In genomic region chr6:32842690-32843089, GRCh38 we compare ENCODE assay signal across 8 cellular contexts. TPM values are rescaled to one million over a fixed set of nuclear protein-coding genes. Genes with fewer than 3 reads are reported as not detected.
DNase-seq lines count a peak whose midpoint lies in the region; ATAC-seq, FAIRE-seq and TF ChIP-seq lines count a peak whose summit lies in the region.

No MANE protein-coding gene starts in this region.

- DNase-seq in CD14-positive monocyte (ENCODE audit: low spot score) = no peak
- DNase-seq in Jurkat, Clone E6-1 (ENCODE audit: low read depth, low spot score) = no peak
- DNase-seq in central memory CD8-positive, alpha-beta T cell (ENCODE audit: low spot score in 2 of 2) = no peak
- no peak for DNase-seq in neural progenitor cell (ENCODE audit: low spot score)
- DNase-seq in D721Med (ENCODE audit: insufficient read length, low spot score) = no peak
- DNase-seq in DMS153 treated with DMSO at 0.1 percent for 48 hours (lab: John Stamatoyannopoulos, UW; ENCODE audit: unreplicated experiment) = no peak

- H3K9ac ChIP-seq in neural progenitor cell = no peak overlapping the region

- H3K4me3 Mint-ChIP-seq in CD14-positive monocyte = peak overlapping the region; percentile 98 to 99
- H3K4me3 Mint-ChIP-seq in central memory CD8-positive, alpha-beta T cell = peak overlapping the region; percentile 97
- peak overlapping the region; percentile 90 for H3K4me3 Mint-ChIP-seq in neural progenitor cell

- H3K27ac Mint-ChIP-seq in CD14-positive monocyte = peak overlapping the region; percentile 74 to 100 (median 99)
- peak overlapping the region; percentile 100 for H3K27ac Mint-ChIP-seq in central memory CD8-positive, alpha-beta T cell (ENCODE audit: low read depth)
- no peak overlapping the region for H3K27ac Mint-ChIP-seq in neural progenitor cell

- H2AFZ ChIP-seq in neural progenitor cell (replicated peaks) = no peak overlapping the region

- H3K27me3 Mint-ChIP-seq in CD14-positive monocyte (ENCODE audit: low read depth in 3 of 3) = peaks cover 0 to 6% (median 0%) of the 10 kb centered on the region in 3 donors
- H3K27me3 Mint-ChIP-seq in central memory CD8-positive, alpha-beta T cell = no peaks in the 10 kb centered on the region
- peaks cover 50% of the 10 kb centered on the region for H3K27me3 Mint-ChIP-seq in neural progenitor cell (ENCODE audit: insufficient read depth, low read depth)

- H3K36me3 Mint-ChIP-seq in CD14-positive monocyte (peaks cover 52 to 60% of the 10 kb centered on the region in 2 donors), neural progenitor cell (no peaks in the 10 kb centered on the region)
- peaks cover 67% of the 10 kb centered on the region for H3K36me3 Mint-ChIP-seq in central memory CD8-positive, alpha-beta T cell (ENCODE audit: insufficient read depth)

- H3K9me3 Mint-ChIP-seq in CD14-positive monocyte = peaks cover 0 to 3% (median 0%) of the 10 kb centered on the region in 7 donors
- no peaks in the 10 kb centered on the region for H3K9me3 Mint-ChIP-seq in central memory CD8-positive, alpha-beta T cell
- no peaks in the 10 kb centered on the region for H3K9me3 Mint-ChIP-seq in neural progenitor cell

- TF ChIP-seq CTCF in CD14-positive monocyte (IDR thresholded peaks at IDR 0.05) = no peak
- no peak for TF ChIP-seq CTCF in neural progenitor cell (IDR thresholded peaks at IDR 0.05)
- no peak for TF ChIP-seq CTCF in D721Med (IDR thresholded peaks at IDR 0.05; ENCODE audit: insufficient read depth, missing control alignments)

- no peak for FAIRE-seq in D721Med (lab: Jason Lieb, UNC)

- peaks cover 56% of the 10 kb centered on the region for H3K27me3 ChIP-seq in neural progenitor cell

- no peaks in the 10 kb centered on the region for H3K36me3 ChIP-seq in neural progenitor cell

- H3K79me2 ChIP-seq in neural progenitor cell (ENCODE audit: low read depth) = no peaks in the 10 kb centered on the region

- no peak overlapping the region for H3K27ac ChIP-seq in neural progenitor cell

- no peaks in the 10 kb centered on the region for H4K20me1 ChIP-seq in neural progenitor cell (ENCODE audit: low read depth)

- no peaks in the 10 kb centered on the region for H3K9me3 ChIP-seq in neural progenitor cell (ENCODE audit: low read depth)

- intact Hi-C loops in CD14-positive monocyte (cut with micrococcal nuclease) = loop anchor here in 1 of 2 donors (5.0 kb wide), 1 partner anchor 130 kb away; no protein-coding TSS in a partner anchor

- peak overlapping the region; percentile 74 for H3K4me3 ChIP-seq in Jurkat, Clone E6-1 (ENCODE audit: low read length)
- H3K4me3 ChIP-seq in neural progenitor cell = no peak overlapping the region

- H3F3A ChIP-seq in neural progenitor cell (ENCODE audit: low read depth) = peaks cover 5% of the 10 kb centered on the region

- H3K4me1 Mint-ChIP-seq in CD14-positive monocyte (peaks cover 68% of the 10 kb centered on the region), neural progenitor cell (peaks cover 11% of the 10 kb centered on the region)
- H3K4me1 Mint-ChIP-seq in central memory CD8-positive, alpha-beta T cell = peaks cover 69% of the 10 kb centered on the region

- no peak for ATAC-seq in central memory CD8-positive, alpha-beta T cell (replicated peaks; ENCODE audit: extremely low read depth, poor library complexity, severe bottlenecking)
- ATAC-seq in HG03139 (IDR thresholded peaks at IDR 0.05; ENCODE audit: unreplicated experiment) = no peak
- ATAC-seq in GM18858 (IDR thresholded peaks at IDR 0.05; ENCODE audit: unreplicated experiment) = no peak

- H3K4me1 ChIP-seq in neural progenitor cell = peaks cover 7% of the 10 kb centered on the region

- H3K4me2 ChIP-seq in neural progenitor cell = no peak overlapping the region

RNA-seq across cellular contexts. Expression of gene PSMB8, which starts 1.2 kb away (rescaled TPM):
- 100 to 1,000 TPM; 487 to 534 TPM for polyA plus RNA-seq in CD14-positive monocyte
- polyA plus RNA-seq in Jurkat, Clone E6-1 (2012; ENCODE audit: insufficient read depth, insufficient read length) = 212 TPM
- total RNA-seq in neural progenitor cell (ENCODE audit: low replicate concordance) = 2.0 and 2.2 TPM in 2 replicates

RNA-seq across cellular contexts. Expression of gene TAP2, which starts 4.2 kb away (rescaled TPM):
- 10 to 100 TPM; 12.6 to 25.9 TPM for polyA plus RNA-seq in CD14-positive monocyte
- polyA plus RNA-seq in Jurkat, Clone E6-1 (2012; ENCODE audit: insufficient read depth, insufficient read length) = 54.7 TPM
- 2.8 and 2.9 TPM in 2 replicates for total RNA-seq in neural progenitor cell (ENCODE audit: low replicate concordance)

RNA-seq across cellular contexts. Expression of gene TAP1, which starts 10.8 kb away (rescaled TPM):
- polyA plus RNA-seq in CD14-positive monocyte = 100 to 1,000 TPM; 204 to 221 TPM
- 49.5 TPM for polyA plus RNA-seq in Jurkat, Clone E6-1 (2012; ENCODE audit: insufficient read depth, insufficient read length)
- total RNA-seq in neural progenitor cell (ENCODE audit: low replicate concordance) = 6.2 and 6.5 TPM in 2 replicates

RNA-seq across cellular contexts. Expression of gene PSMB9, which starts 11.3 kb away (rescaled TPM):
- 100 to 1,000 TPM; 350 to 405 TPM for polyA plus RNA-seq in CD14-positive monocyte
- polyA plus RNA-seq in Jurkat, Clone E6-1 (2012; ENCODE audit: insufficient read depth, insufficient read length) = 107 TPM
- not detected in 2 replicates for total RNA-seq in neural progenitor cell (ENCODE audit: low replicate concordance)

RNA-seq across cellular contexts. Expression of gene HLA-DOB, which starts 25.9 kb away (rescaled TPM):
- polyA plus RNA-seq in CD14-positive monocyte = under 1 TPM; 0.25 to 0.64 TPM
- 0.64 TPM for polyA plus RNA-seq in Jurkat, Clone E6-1 (2012; ENCODE audit: insufficient read depth, insufficient read length)
- 2.6 TPM in 1 of 2 replicates, not detected in the other for total RNA-seq in neural progenitor cell (ENCODE audit: low replicate concordance)
